In genomic region chr13:112907286-112907685, GRCh38 we compare ENCODE assay signal across 23 cellular contexts.
"Had no signal": no experiment of that assay in that cellular context is flagged by ENCODE, and none has a peak within 500 bp of the region (broad histone marks: within the 10 kb centered on the region; RNA-seq: fewer than 3 reads in every experiment).

No MANE protein-coding gene starts in this region.

- H3K27ac Mint-ChIP-seq: activated naive CD8-positive, alpha-beta T cell; dendritic cell treated with granulocyte-macrophage colony-stimulating factor and Interleukin-4, amounts not matched to agents 40 ng/mL and 50 ng/mL, for 4 days; memory B cell; T-helper 17 cell had no signal

- H3K4me1 ChIP-seq: adrenal gland, ascending aorta, heart right ventricle, testis had no signal

- H3K9me3 ChIP-seq: adrenal gland, ascending aorta, testis had no signal

- H3K27me3 ChIP-seq: brain microvascular endothelial cell, testis had no signal

- H3K36me3 ChIP-seq: adrenal gland, ascending aorta, brain microvascular endothelial cell, heart right ventricle, spleen had no signal

- H3K27ac ChIP-seq: adrenal gland, ascending aorta, brain microvascular endothelial cell, heart right ventricle, spleen, testis had no signal

- H3K4me3 Mint-ChIP-seq: activated naive CD8-positive, alpha-beta T cell; dendritic cell treated with granulocyte-macrophage colony-stimulating factor and Interleukin-4, amounts not matched to agents 40 ng/mL and 50 ng/mL, for 4 days; memory B cell; naive thymus-derived CD4-positive, alpha-beta T cell; T-helper 17 cell had no signal

- H3K4me3 ChIP-seq: adrenal gland, ascending aorta, heart right ventricle, spleen, testis had no signal

- DNase-seq: activated gamma-delta T cell treated with Interleukin-2 at 50 U/mL for 16 hours; activated T-cell treated with anti-CD3 and anti-CD28 coated beads, Interleukin-2, amount 50 U/mL, for 1 hour; adrenal gland; brain microvascular endothelial cell; caudate nucleus; effector CD4-positive, alpha-beta T cell; erythroblast; foreskin fibroblast; heart right ventricle; islet precursor cell; naive thymus-derived CD4-positive, alpha-beta T cell; occipital lobe; spleen; stimulated activated CD4-positive, alpha-beta T cell treated with anti-CD3 and anti-CD28 coated beads, Interleukin-4, amount 100 ng/mL, for 1 hour; stimulated activated naive CD4-positive, alpha-beta T cell; SW 1271; T-helper 17 cell; testis; trophoblast cell had no signal

- H3K36me3 Mint-ChIP-seq: activated naive CD8-positive, alpha-beta T cell had no signal

- H3K4me1 Mint-ChIP-seq: naive thymus-derived CD4-positive, alpha-beta T cell; T-helper 17 cell had no signal
